8 cellular contexts compared by ENCODE assay signal in genomic region chr4:78551420-78552351, GRCh38. TPM values are rescaled to one million over a fixed set of nuclear protein-coding genes. Genes with fewer than 3 reads are reported as not detected.
DNase-seq lines count a peak whose midpoint lies in the region; ATAC-seq and TF ChIP-seq lines count a peak whose summit lies in the region.

ANXA3 (plus strand) TSS chr4:78551770; CDS start chr4:78554474, 2,704 bp downstream.

- H3K4me3 Mint-ChIP-seq in CD14-positive monocyte, result peak within 1 kb of the TSS; percentile 78 to 92

- ATAC-seq in GM21381 (IDR thresholded peaks at IDR 0.05; ENCODE audit: unreplicated experiment) (peak; percentile 65), left colon (peak; percentile 94)

- DNase-seq in CD14-positive monocyte (ENCODE audit: low spot score), result peak; percentile 46
- DNase-seq in NCI-H748 (lab: John Stamatoyannopoulos, UW; ENCODE audit: unreplicated experiment), result peak; percentile 72
- DNase-seq in cerebellum (ENCODE audit: low spot score), result no peak
- peak; percentile 74 to 78 for DNase-seq in left colon
- peak; percentile 39 for DNase-seq in stimulated activated CD8-positive, alpha-beta memory T cell treated with anti-CD3 and anti-CD28 coated beads, Interleukin-4, amount 100 ng/mL, for 48 hours
- DNase-seq in hippocampal formation (lab: John Stamatoyannopoulos, UW), result no peak
- no peak for DNase-seq in NCI-H2107 (lab: John Stamatoyannopoulos, UW)

- peak within 1 kb of the TSS in 4 of 7 donors; percentile 1 to 70 (median 8) for H3K27ac Mint-ChIP-seq in CD14-positive monocyte

- TF ChIP-seq CTCF in CD14-positive monocyte (IDR thresholded peaks at IDR 0.05), result no peak

- intact Hi-C loops in CD14-positive monocyte (cut with micrococcal nuclease) (no loop called here), left colon (cut with DNase I, micrococcal nuclease) (no loop called here)

- peaks cover 23% of the 10 kb centered on the region for H3K4me1 Mint-ChIP-seq in CD14-positive monocyte

- peaks cover 0 to 22% (median 7%) of the 10 kb centered on the region in 7 donors for H3K9me3 Mint-ChIP-seq in CD14-positive monocyte

- H3K36me3 Mint-ChIP-seq in CD14-positive monocyte, result no peaks in the 10 kb centered on the region

- H3K27me3 Mint-ChIP-seq in CD14-positive monocyte (ENCODE audit: low read depth in 3 of 3), result peaks cover 15 to 31% (median 22%) of the 10 kb centered on the region in 3 donors

RNA-seq across cellular contexts. Expression of gene ANXA3, which starts in this region (rescaled TPM):
- under 1 TPM; 0.55 to 0.64 TPM for polyA plus RNA-seq in CD14-positive monocyte
- total RNA-seq in cerebellum (11.7 TPM), left colon (10 to 100 TPM; 44.8 to 51.9 TPM)

Comparison
In these comparisons a context has a peak if more than half of its experiments do, and no peak if none do; other contexts are left out.
1. Peak in DNase-seq in CD14-positive monocyte; RNA of the gene not detected or under 1 TPM.
2. DNase-seq: peak in NCI-H748 (single experiment), left colon (2 of 2) and stimulated activated CD8-positive, alpha-beta memory T cell treated with anti-CD3 and anti-CD28 coated beads, Interleukin-4, amount 100 ng/mL, for 48 hours (single experiment); none in cerebellum (single experiment), hippocampal formation (0 of 2) and NCI-H2107 (single experiment).